1 cellular context compared by ENCODE assay signal in the genomic region with DNA sequence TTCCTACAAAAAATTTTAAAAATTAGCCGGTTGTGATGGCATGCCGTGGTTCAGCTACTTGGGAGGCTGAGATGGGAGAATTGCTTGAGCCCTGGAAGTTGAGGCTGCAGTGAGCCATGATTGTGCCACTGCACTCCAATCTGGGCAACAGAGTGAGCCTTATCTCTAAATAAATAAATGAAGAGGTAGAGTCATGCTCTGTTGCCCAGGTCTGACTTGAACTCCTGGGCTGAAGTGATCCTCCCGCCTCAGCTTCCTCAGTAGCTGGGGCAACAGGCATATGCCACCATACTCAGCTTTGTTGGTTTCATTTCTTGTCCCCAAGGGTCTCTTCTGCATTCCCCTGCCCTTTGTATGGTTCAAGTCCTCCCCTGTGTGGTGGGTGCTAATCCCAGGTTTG.
TF ChIP-seq lines count a peak whose summit lies in the region.

No MANE protein-coding gene starts in this region.

TF ChIP-seq in HepG2, 621 proteins besides CTCF, POLR2A, EP300 and RAD21:
- TF ChIP-seq GATAD2A (CRISPR knock-in tag; IDR thresholded peaks at IDR 0.05) (no peak), ZNF121 (CRISPR knock-in tag; IDR thresholded peaks at IDR 0.05) (peak; percentile 36; the same call in 1 of the 2 replicates)
